In the genomic region with DNA sequence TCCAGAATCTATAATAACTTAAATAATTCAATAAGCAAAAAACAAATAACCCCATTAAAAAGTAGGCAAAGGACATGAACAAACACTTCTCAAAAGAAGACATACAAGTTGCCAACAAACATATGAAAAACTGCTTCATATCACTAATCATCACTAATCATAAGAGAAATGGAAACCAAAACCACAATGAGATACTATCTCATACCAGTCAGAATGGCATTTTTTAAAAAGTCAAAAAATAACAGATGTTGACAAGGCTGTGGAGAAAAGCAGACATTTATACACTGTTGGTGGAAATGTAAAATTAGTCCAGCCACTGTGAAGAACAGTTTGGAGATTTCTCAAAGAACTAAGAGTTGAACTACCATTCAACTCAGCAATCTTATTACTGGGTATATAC, we compare ENCODE assay signal across 18 cellular contexts. TPM values are rescaled to one million over a fixed set of nuclear protein-coding genes. Genes with fewer than 3 reads are reported as not detected.
A peak's percentile ranks its signal among the peaks of the same experiment; 100 is the strongest.
DNase-seq lines count a peak whose midpoint lies in the region; ATAC-seq, FAIRE-seq and TF ChIP-seq lines count a peak whose summit lies in the region.
"Had no signal": no experiment of that assay in that cellular context is flagged by ENCODE, and none has a peak within 500 bp of the region (broad histone marks: within the 10 kb centered on the region; RNA-seq: fewer than 3 reads in every experiment).

No MANE protein-coding gene starts in this region.

- H3K9me3 Mint-ChIP-seq in activated T-helper 17 cell treated with anti-CD3 and anti-CD28 coated beads, Interleukin-2, amount 50 U/mL, for 72 hours = no peaks in the 10 kb centered on the region
- H3K9me3 Mint-ChIP-seq: activated naive CD8-positive, alpha-beta T cell treated with anti-CD3 and anti-CD28 coated beads, Interleukin-2, amount 50 U/mL, for 24 hours; central memory CD8-positive, alpha-beta T cell; endodermal cell; stimulated activated naive CD8-positive, alpha-beta T cell treated with anti-CD3 and anti-CD28 coated beads, Interleukin-15, Interleukin-2, amounts not matched to agents 100 ng/mL and 50 ng/mL, for 24 hours; T-helper 1 cell treated with Interleukin-12 subunit alpha and Interleukin-12 subunit beta and Interleukin-4 antibody, amounts not matched to agents 30 μg/mL and 1 μg/mL, for 36 hours had no signal

- H3K27ac Mint-ChIP-seq in activated T-helper 17 cell treated with anti-CD3 and anti-CD28 coated beads, Interleukin-2, amount 50 U/mL, for 72 hours = peak overlapping the region; percentile 61
- H3K27ac Mint-ChIP-seq: activated naive CD8-positive, alpha-beta T cell treated with anti-CD3 and anti-CD28 coated beads, Interleukin-2, amount 50 U/mL, for 24 hours; B cell; endodermal cell; stimulated activated naive CD8-positive, alpha-beta T cell treated with anti-CD3 and anti-CD28 coated beads, Interleukin-15, Interleukin-2, amounts not matched to agents 100 ng/mL and 50 ng/mL, for 24 hours; T-helper 1 cell treated with Interleukin-12 subunit alpha and Interleukin-12 subunit beta and Interleukin-4 antibody, amounts not matched to agents 30 μg/mL and 1 μg/mL, for 36 hours had no signal

- TF ChIP-seq CTCF in BE2C (IDR thresholded peaks at IDR 0.05; ENCODE audit: low read depth, low read length) = no peak
- no peak for TF ChIP-seq CTCF in GM20000 (IDR thresholded peaks at IDR 0.05; ENCODE audit: extremely low read depth, missing control alignments)
- no peak for TF ChIP-seq CTCF in MM.1S (IDR thresholded peaks at IDR 0.05; ENCODE audit: low read length)

- no peaks in the 10 kb centered on the region for H4K20me1 ChIP-seq in MM.1S (ENCODE audit: insufficient read depth, low read length)

- no peaks in the 10 kb centered on the region for H3K36me3 ChIP-seq in BE2C
- no peaks in the 10 kb centered on the region for H3K36me3 ChIP-seq in MM.1S (replicated peaks; ENCODE audit: insufficient read depth, low read length)
- H3K36me3 ChIP-seq: HAP-1, pancreas had no signal

- no peak overlapping the region for H3K4me2 ChIP-seq in MM.1S (ENCODE audit: low read depth, low read length)

- no peak overlapping the region for H3K4me3 Mint-ChIP-seq in activated T-helper 17 cell treated with anti-CD3 and anti-CD28 coated beads, Interleukin-2, amount 50 U/mL, for 72 hours
- H3K4me3 Mint-ChIP-seq: activated naive CD8-positive, alpha-beta T cell treated with anti-CD3 and anti-CD28 coated beads, Interleukin-2, amount 50 U/mL, for 24 hours; B cell; central memory CD8-positive, alpha-beta T cell; endodermal cell; stimulated activated naive CD8-positive, alpha-beta T cell treated with anti-CD3 and anti-CD28 coated beads, Interleukin-15, Interleukin-2, amounts not matched to agents 100 ng/mL and 50 ng/mL, for 24 hours; T-helper 1 cell treated with Interleukin-12 subunit alpha and Interleukin-12 subunit beta and Interleukin-4 antibody, amounts not matched to agents 30 μg/mL and 1 μg/mL, for 36 hours had no signal

- no peak overlapping the region for H3K27ac ChIP-seq in MM.1S (ENCODE audit: low read length)
- H3K27ac ChIP-seq: pancreas had no signal

- H3K4me1 Mint-ChIP-seq in activated T-helper 17 cell treated with anti-CD3 and anti-CD28 coated beads, Interleukin-2, amount 50 U/mL, for 72 hours = peaks cover 4% of the 10 kb centered on the region
- H3K4me1 Mint-ChIP-seq: B cell, endodermal cell had no signal

- H3K9me3 ChIP-seq in BE2C = no peaks in the 10 kb centered on the region
- no peaks in the 10 kb centered on the region for H3K9me3 ChIP-seq in MM.1S (replicated peaks; ENCODE audit: insufficient read depth, low read length)
- H3K9me3 ChIP-seq: pancreas had no signal

- no peaks in the 10 kb centered on the region for H3F3A ChIP-seq in MM.1S (ENCODE audit: insufficient read depth, low read length)

- H3K27me3 ChIP-seq in BE2C (0 out of 2 replicates have a peak, but pooled peaks cover 3% of the 10 kb centered on the region), MM.1S (replicated peaks; ENCODE audit: insufficient read depth, low read length) (no peaks in the 10 kb centered on the region)
- H3K27me3 ChIP-seq: pancreas had no signal

- H3K27me3 Mint-ChIP-seq in activated T-helper 17 cell treated with anti-CD3 and anti-CD28 coated beads, Interleukin-2, amount 50 U/mL, for 72 hours = no peaks in the 10 kb centered on the region
- H3K27me3 Mint-ChIP-seq: activated naive CD8-positive, alpha-beta T cell treated with anti-CD3 and anti-CD28 coated beads, Interleukin-2, amount 50 U/mL, for 24 hours; B cell; stimulated activated naive CD8-positive, alpha-beta T cell treated with anti-CD3 and anti-CD28 coated beads, Interleukin-15, Interleukin-2, amounts not matched to agents 100 ng/mL and 50 ng/mL, for 24 hours had no signal

- no peak overlapping the region for H2AFZ ChIP-seq in MM.1S (ENCODE audit: low read length)

- H3K4me3 ChIP-seq in BE2C (ENCODE audit: low read depth, low read length) (no peak overlapping the region), MM.1S (ENCODE audit: low read length) (no peak overlapping the region)
- H3K4me3 ChIP-seq: HAP-1, pancreas had no signal

- H3K4me1 ChIP-seq in BE2C (no peaks in the 10 kb centered on the region), MM.1S (ENCODE audit: low read length) (no peaks in the 10 kb centered on the region)
- H3K4me1 ChIP-seq: HAP-1, pancreas had no signal

- H3K9ac ChIP-seq in MM.1S (ENCODE audit: low read length) = no peak overlapping the region

- ATAC-seq in GM19463 (IDR thresholded peaks at IDR 0.05; ENCODE audit: unreplicated experiment) (peak; percentile 65), HG03097 (IDR thresholded peaks at IDR 0.05; ENCODE audit: low FRiP score, unreplicated experiment) (peak; percentile 59)
- peak; percentile 45 for ATAC-seq in activated T-helper 17 cell treated with anti-CD3 and anti-CD28 coated beads, Interleukin-2, amount 50 U/mL, for 72 hours (replicated peaks)
- ATAC-seq: activated naive CD8-positive, alpha-beta T cell treated with anti-CD3 and anti-CD28 coated beads, Interleukin-2, amount 50 U/mL, for 24 hours; left lobe of liver; pancreas had no signal

- H3K9me2 ChIP-seq in MM.1S (replicated peaks; ENCODE audit: insufficient read depth, low read length) = no peaks in the 10 kb centered on the region

- peak; percentile 42 for FAIRE-seq in GM18507 (lab: Jason Lieb, UNC)
- FAIRE-seq: pancreas had no signal

- no peaks in the 10 kb centered on the region for H3K79me2 ChIP-seq in MM.1S (ENCODE audit: low read length)

- no peak for DNase-seq in GM18507 (ENCODE audit: extremely low spot score, insufficient read length, low read depth)
- no peak for DNase-seq in BE2C
- DNase-seq in GM20000 (ENCODE audit: low spot score) = no peak
- no peak for DNase-seq in activated gamma-delta T cell (lab: John Stamatoyannopoulos, UW)
- no peak for DNase-seq in MM.1S
- DNase-seq: activated naive CD8-positive, alpha-beta T cell treated with anti-CD3 and anti-CD28 coated beads, Interleukin-2, amount 50 U/mL, for 24 hours; activated T-cell treated with anti-CD3 and anti-CD28 coated beads for 4 hours; endodermal cell; pancreas had no signal

- no peaks in the 10 kb centered on the region for H3K36me3 Mint-ChIP-seq in activated T-helper 17 cell treated with anti-CD3 and anti-CD28 coated beads, Interleukin-2, amount 50 U/mL, for 72 hours (ENCODE audit: low read depth)

RNA-seq across cellular contexts. Expression of a gene that starts 19.5 kb away (rescaled TPM):
- 10 to 100 TPM; 20.4 to 25.3 TPM for total RNA-seq in activated T-helper 17 cell treated with anti-CD3 and anti-CD28 coated beads, Interleukin-2, amount 50 U/mL, for 72 hours
- 3.1 TPM for polyA plus RNA-seq in BE2C (2012; ENCODE audit: insufficient read depth, insufficient read length, low read depth)

RNA-seq across cellular contexts. Expression of a gene that starts 57.0 kb away (rescaled TPM):
- total RNA-seq in activated T-helper 17 cell treated with anti-CD3 and anti-CD28 coated beads, Interleukin-2, amount 50 U/mL, for 72 hours = 10 to 100 TPM; 11.9 to 17.8 TPM
- polyA plus RNA-seq in BE2C (2012; ENCODE audit: insufficient read depth, insufficient read length, low read depth) = 5.1 TPM
